In genomic region chr17:48002208-48002919, GRCh38 we compare ENCODE assay signal across 9 cellular contexts. TPM values are rescaled to one million over a fixed set of nuclear protein-coding genes. Genes with fewer than 3 reads are reported as not detected.
DNase-seq lines count a peak whose midpoint lies in the region; ATAC-seq and TF ChIP-seq lines count a peak whose summit lies in the region.
"Had no signal": no experiment of that assay in that cellular context is flagged by ENCODE, and none has a peak within 500 bp of the region (broad histone marks: within the 10 kb centered on the region; RNA-seq: fewer than 3 reads in every experiment).

No MANE protein-coding gene starts in this region.

- H3K27ac Mint-ChIP-seq in activated T-helper 17 cell treated with anti-CD3 and anti-CD28 coated beads, Interleukin-2, amount 50 U/mL, for 72 hours: no peak overlapping the region
- H3K27ac Mint-ChIP-seq: activated naive CD8-positive, alpha-beta T cell treated with anti-CD3 and anti-CD28 coated beads, Interleukin-2, amount 10 ng/mL, durations not matched to agents 7 days and 5 days had no signal

- ATAC-seq in GM21423 (IDR thresholded peaks at IDR 0.05; ENCODE audit: unreplicated experiment): peak; percentile 64
- ATAC-seq in lower lobe of right lung: peak; percentile 59 to 76
- ATAC-seq in activated T-helper 17 cell treated with anti-CD3 and anti-CD28 coated beads, Interleukin-2, amount 50 U/mL, for 72 hours (replicated peaks): no peak

- peaks cover 16% of the 10 kb centered on the region for H3K27me3 Mint-ChIP-seq in activated T-helper 17 cell treated with anti-CD3 and anti-CD28 coated beads, Interleukin-2, amount 50 U/mL, for 72 hours

- H3K27ac ChIP-seq in lower lobe of right lung: peak overlapping the region; percentile 59

- no peaks in the 10 kb centered on the region for H3K36me3 Mint-ChIP-seq in activated T-helper 17 cell treated with anti-CD3 and anti-CD28 coated beads, Interleukin-2, amount 50 U/mL, for 72 hours (ENCODE audit: low read depth)
- H3K36me3 Mint-ChIP-seq: activated naive CD8-positive, alpha-beta T cell treated with anti-CD3 and anti-CD28 coated beads, Interleukin-2, amount 10 ng/mL, durations not matched to agents 7 days and 5 days had no signal

- H3K4me1 ChIP-seq in lower lobe of right lung: peaks cover 30% of the 10 kb centered on the region

- intact Hi-C loops in lower lobe of right lung (cut with DNase I): no loop called here

- no peak for TF ChIP-seq CTCF in lower lobe of right lung (IDR thresholded peaks at IDR 0.05)

- H3K9me3 ChIP-seq in lower lobe of right lung: no peaks in the 10 kb centered on the region

- H3K4me3 Mint-ChIP-seq in activated T-helper 17 cell treated with anti-CD3 and anti-CD28 coated beads, Interleukin-2, amount 50 U/mL, for 72 hours: no peak overlapping the region
- H3K4me3 Mint-ChIP-seq: activated naive CD8-positive, alpha-beta T cell treated with anti-CD3 and anti-CD28 coated beads, Interleukin-2, amount 10 ng/mL, durations not matched to agents 7 days and 5 days had no signal

- H3K36me3 ChIP-seq in lower lobe of right lung: no peaks in the 10 kb centered on the region

- no peak overlapping the region for H3K4me3 ChIP-seq in lower lobe of right lung

- DNase-seq in A172 (ENCODE audit: low spot score) (peak; percentile 89), NCI-H748 (lab: John Stamatoyannopoulos, UW; ENCODE audit: unreplicated experiment) (peak; percentile 67), cerebellar cortex (ENCODE audit: low spot score) (peak; percentile 80), lower lobe of right lung (no peak), NCI-H2029 (lab: John Stamatoyannopoulos, UW) (no peak)
- no peak for DNase-seq in activated CD8-positive, alpha-beta memory T cell treated with anti-CD3 and anti-CD28 coated beads for 24 hours
- DNase-seq: activated naive CD8-positive, alpha-beta T cell treated with anti-CD3 and anti-CD28 coated beads, Interleukin-2, amount 10 ng/mL, durations not matched to agents 7 days and 5 days had no signal

- no peaks in the 10 kb centered on the region for H3K9me3 Mint-ChIP-seq in activated T-helper 17 cell treated with anti-CD3 and anti-CD28 coated beads, Interleukin-2, amount 50 U/mL, for 72 hours
- H3K9me3 Mint-ChIP-seq: activated naive CD8-positive, alpha-beta T cell treated with anti-CD3 and anti-CD28 coated beads, Interleukin-2, amount 10 ng/mL, durations not matched to agents 7 days and 5 days had no signal

- H3K27me3 ChIP-seq in lower lobe of right lung (ENCODE audit: low read depth): peaks cover 11% of the 10 kb centered on the region

- peaks cover 7% of the 10 kb centered on the region for H3K4me1 Mint-ChIP-seq in activated T-helper 17 cell treated with anti-CD3 and anti-CD28 coated beads, Interleukin-2, amount 50 U/mL, for 72 hours

RNA-seq across cellular contexts. Expression of gene CDK5RAP3, which starts 31.5 kb away (rescaled TPM):
- total RNA-seq in A172 (2014; rRNA removed; shearing (Covaris generic)): 87.2 and 96.9 TPM in 2 replicates
- total RNA-seq in lower lobe of right lung: 161 TPM
- total RNA-seq in activated T-helper 17 cell treated with anti-CD3 and anti-CD28 coated beads, Interleukin-2, amount 50 U/mL, for 72 hours: 100 to 1,000 TPM; 139 to 216 TPM

RNA-seq across cellular contexts. Expression of gene COPZ2, which starts 35.2 kb away (rescaled TPM):
- total RNA-seq in A172 (2014; rRNA removed; shearing (Covaris generic)): 24.1 and 40.0 TPM in 2 replicates
- 22.9 TPM for total RNA-seq in lower lobe of right lung
- 1 to 10 TPM; 1.3 to 2.0 TPM for total RNA-seq in activated T-helper 17 cell treated with anti-CD3 and anti-CD28 coated beads, Interleukin-2, amount 50 U/mL, for 72 hours

RNA-seq across cellular contexts. Expression of gene PRR15L, which starts 44.7 kb away (rescaled TPM):
- total RNA-seq in A172 (2014; rRNA removed; shearing (Covaris generic)): not detected in 2 replicates
- total RNA-seq in lower lobe of right lung: 48.1 TPM
- total RNA-seq in activated T-helper 17 cell treated with anti-CD3 and anti-CD28 coated beads, Interleukin-2, amount 50 U/mL, for 72 hours: not detected
- total RNA-seq: activated naive CD8-positive, alpha-beta T cell treated with anti-CD3 and anti-CD28 coated beads, Interleukin-2, amount 10 ng/mL, durations not matched to agents 7 days and 5 days had no signal

RNA-seq across cellular contexts. Expression of gene NFE2L1, which starts 45.8 kb away (rescaled TPM):
- 73.6 and 140 TPM in 2 replicates for total RNA-seq in A172 (2014; rRNA removed; shearing (Covaris generic))
- total RNA-seq in lower lobe of right lung: 162 TPM
- total RNA-seq in activated T-helper 17 cell treated with anti-CD3 and anti-CD28 coated beads, Interleukin-2, amount 50 U/mL, for 72 hours: 10 to 100 TPM; 77.7 to 91.8 TPM

Comparison
In these comparisons a context has a peak if more than half of its experiments do, and no peak if none do; other contexts are left out.
1. DNase-seq: peak in A172 (single experiment), NCI-H748 (single experiment) and cerebellar cortex (single experiment); none in lower lobe of right lung (single experiment), NCI-H2029 (single experiment) and activated CD8-positive, alpha-beta memory T cell treated with anti-CD3 and anti-CD28 coated beads for 24 hours (single experiment).
2. RNA of gene PRR15L, which starts 44.7 kb away (total RNA-seq): 48.1 TPM in lower lobe of right lung (single experiment); not detected in A172 and not detected in activated T-helper 17 cell treated with anti-CD3 and anti-CD28 coated beads, Interleukin-2, amount 50 U/mL, for 72 hours; every median in the first group is over 10 times any median in the second.